ENCODE assay signal across 9 cellular contexts in the genomic region with DNA sequence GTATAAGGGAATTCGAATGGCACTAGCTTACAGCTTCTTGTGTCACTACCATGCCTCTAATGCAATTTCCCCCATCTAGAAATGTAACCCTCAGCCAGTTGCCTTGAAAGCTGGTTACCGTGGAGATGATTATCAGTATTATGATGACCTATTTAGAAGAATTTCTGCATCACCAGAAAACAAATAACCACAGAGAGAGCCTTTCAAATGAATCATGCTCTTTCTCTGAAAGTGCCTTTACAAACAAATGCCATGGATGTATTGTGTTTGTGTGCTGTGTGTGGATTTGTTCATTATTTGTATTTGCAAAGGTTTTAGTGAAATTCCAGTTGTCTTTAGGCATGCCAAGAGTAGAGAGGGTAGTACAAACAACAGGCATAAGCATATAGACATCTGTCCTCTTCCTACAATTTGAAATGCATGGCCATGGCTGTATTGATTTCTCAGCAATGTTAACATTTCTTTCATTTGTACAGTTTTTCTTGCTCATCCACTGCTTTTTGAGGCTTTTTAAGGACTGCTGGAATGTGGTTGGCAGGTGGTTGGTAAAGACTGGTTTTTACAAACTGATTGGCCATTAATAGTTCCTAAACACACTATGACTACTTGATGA.
DNase-seq lines count a peak whose midpoint lies in the region; ATAC-seq and TF ChIP-seq lines count a peak whose summit lies in the region.
"Had no signal": no experiment of that assay in that cellular context is flagged by ENCODE, and none has a peak within 500 bp of the region (broad histone marks: within the 10 kb centered on the region; RNA-seq: fewer than 3 reads in every experiment).

No MANE protein-coding gene starts in this region.

- H3K27ac ChIP-seq in HUES64 (ENCODE audit: low read depth, low read length) (no peak overlapping the region), left lung (peak overlapping the region; percentile 11 to 29)

- 93% methylated on average over 2 of the region's 2 CpGs for whole genome bisulfite sequencing in HUES64

- POLR2A ChIA-PET in AG04449 (lab: Yijun Ruan, JAX): no interaction called here

- DNase-seq in AG04449 (ENCODE audit: low read depth, low spot score): peak; percentile 93
- peak; percentile 93 for DNase-seq in astrocyte of the hippocampus (ENCODE audit: low read depth, low spot score)
- DNase-seq in left lung: no peak
- no peak for DNase-seq in Kasumi-1 (lab: John Stamatoyannopoulos, UW)
- no peak for DNase-seq in T-helper 1 cell
- no peak for DNase-seq in ureter (ENCODE audit: low spot score)
- DNase-seq in SHP77 (lab: John Stamatoyannopoulos, UW): no peak
- DNase-seq: CD4-positive, alpha-beta T cell had no signal

- H3K9me3 ChIP-seq in HUES64 (ENCODE audit: insufficient read depth, low read depth, low read length): no peaks in the 10 kb centered on the region
- H3K9me3 ChIP-seq in left lung: no peaks in the 10 kb centered on the region

- CTCF ChIA-PET in AG04449 (lab: Yijun Ruan, JAX): interaction anchor here (2.9 kb wide), 1 partner anchor 124 kb away, joined by 24 read pairs; no protein-coding TSS in a partner anchor

- peak; percentile 57 for ATAC-seq in left lung

- peaks cover 43% of the 10 kb centered on the region for H3K4me1 ChIP-seq in HUES64 (ENCODE audit: insufficient read depth, low read length)
- H3K4me1 ChIP-seq in left lung: peaks cover 0 to 9% of the 10 kb centered on the region in 2 donors

- H3K9ac ChIP-seq in HUES64 (ENCODE audit: low read depth, low read length): 0 out of 2 replicates have a peak overlapping the region, but pooled peaks have one; percentile 4

- no peaks in the 10 kb centered on the region for H3K27me3 ChIP-seq in HUES64 (ENCODE audit: insufficient read depth, low read length)
- no peaks in the 10 kb centered on the region for H3K27me3 ChIP-seq in left lung

- H3K36me3 ChIP-seq in HUES64 (ENCODE audit: insufficient read depth, low read length) (no peaks in the 10 kb centered on the region), left lung (no peaks in the 10 kb centered on the region)

- TF ChIP-seq CTCF in AG04449 (IDR thresholded peaks at IDR 0.05; ENCODE audit: insufficient read depth, low read length, missing control alignments) (no peak), left lung (IDR thresholded peaks at IDR 0.05) (no peak)

- no peak overlapping the region for H3K4me3 ChIP-seq in AG04449 (ENCODE audit: low read depth, low read length)
- no peak overlapping the region for H3K4me3 ChIP-seq in HUES64 (ENCODE audit: low read length)
- H3K4me3 ChIP-seq in left lung: no peak overlapping the region

- intact Hi-C loops in left lung (cut with DNase I): no loop called here

Comparison
In these comparisons a context has a peak if more than half of its experiments do, and no peak if none do; other contexts are left out.
1. DNase-seq: peak in AG04449 (single experiment) and astrocyte of the hippocampus (single experiment); none in left lung (0 of 2), Kasumi-1 (0 of 2), T-helper 1 cell (0 of 5), ureter (single experiment) and SHP77 (0 of 2).